8 cellular contexts compared by ENCODE assay signal in the genomic region with DNA sequence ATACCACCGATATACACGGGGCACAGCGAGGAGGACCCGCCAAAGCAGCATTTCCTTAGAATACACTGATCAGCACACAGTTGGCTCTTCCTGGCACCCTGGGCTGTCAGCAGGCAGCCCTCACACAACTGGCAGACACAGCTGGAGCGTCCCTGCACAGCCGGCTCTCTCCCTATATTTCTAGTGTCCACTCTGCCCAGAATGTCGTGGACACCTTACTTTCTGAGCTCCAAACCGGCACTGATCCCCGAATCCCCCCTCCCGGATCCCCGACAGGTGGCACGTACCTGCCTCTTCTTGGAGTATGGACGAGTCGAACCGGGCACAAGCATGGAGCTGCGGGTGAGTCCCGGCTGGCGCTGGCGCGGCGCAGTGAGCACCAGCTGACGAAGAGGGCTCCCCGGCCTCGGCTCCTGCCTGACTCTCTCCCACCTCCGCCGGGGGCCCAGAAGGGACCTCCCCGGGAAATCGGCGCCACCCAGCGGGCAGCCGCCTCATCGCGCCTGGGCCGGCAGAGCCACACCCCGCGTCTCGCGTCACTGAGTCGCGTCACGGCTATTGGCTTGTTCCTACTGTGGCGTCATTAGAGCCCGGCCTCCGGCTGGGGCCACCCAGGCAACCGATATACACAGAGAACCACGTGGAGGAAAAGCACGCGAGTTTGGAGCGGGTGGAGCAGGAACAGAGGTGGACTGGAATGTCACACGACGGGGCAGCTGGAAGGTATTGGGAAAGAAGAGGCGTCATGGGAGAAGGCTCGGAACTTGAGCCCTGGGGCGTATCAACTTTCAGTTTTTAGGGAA. TPM values are rescaled to one million over a fixed set of nuclear protein-coding genes. Genes with fewer than 3 reads are reported as not detected.
DNase-seq lines count a peak whose midpoint lies in the region; ATAC-seq and TF ChIP-seq lines count a peak whose summit lies in the region.

A gene with protein sequence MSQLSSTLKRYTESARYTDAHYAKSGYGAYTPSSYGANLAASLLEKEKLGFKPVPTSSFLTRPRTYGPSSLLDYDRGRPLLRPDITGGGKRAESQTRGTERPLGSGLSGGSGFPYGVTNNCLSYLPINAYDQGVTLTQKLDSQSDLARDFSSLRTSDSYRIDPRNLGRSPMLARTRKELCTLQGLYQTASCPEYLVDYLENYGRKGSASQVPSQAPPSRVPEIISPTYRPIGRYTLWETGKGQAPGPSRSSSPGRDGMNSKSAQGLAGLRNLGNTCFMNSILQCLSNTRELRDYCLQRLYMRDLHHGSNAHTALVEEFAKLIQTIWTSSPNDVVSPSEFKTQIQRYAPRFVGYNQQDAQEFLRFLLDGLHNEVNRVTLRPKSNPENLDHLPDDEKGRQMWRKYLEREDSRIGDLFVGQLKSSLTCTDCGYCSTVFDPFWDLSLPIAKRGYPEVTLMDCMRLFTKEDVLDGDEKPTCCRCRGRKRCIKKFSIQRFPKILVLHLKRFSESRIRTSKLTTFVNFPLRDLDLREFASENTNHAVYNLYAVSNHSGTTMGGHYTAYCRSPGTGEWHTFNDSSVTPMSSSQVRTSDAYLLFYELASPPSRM (minus strand): TSS at position 505 of the 803 bp plus-strand sequence. CDS start 8,210 bp downstream, outside the sequence.

- peak; percentile 92 for ATAC-seq in GM18505 (IDR thresholded peaks at IDR 0.05; ENCODE audit: unreplicated experiment)
- ATAC-seq in HG03025 (IDR thresholded peaks at IDR 0.05; ENCODE audit: low FRiP score, unreplicated experiment) = peak; percentile 96
- peak; percentile 99 for ATAC-seq in aorta (ENCODE audit: low FRiP score)

- no peaks in the 10 kb centered on the region for H3K9me3 ChIP-seq in aorta (ENCODE audit: control insufficient read depth, low read length)

- no peak within 1 kb of the TSS for H3K27ac ChIP-seq in aorta (ENCODE audit: low read depth in 1 of 2, low read length in 2 of 2)

- H3K36me3 ChIP-seq in aorta (ENCODE audit: control insufficient read depth in 1 of 2, insufficient read depth in 2 of 2, low read length in 1 of 2) = no peaks in the 10 kb centered on the region

- TF ChIP-seq POLR2A in GM18505 (IDR thresholded peaks at IDR 0.05; ENCODE audit: borderline replicate concordance, extremely low read depth, insufficient read depth, insufficient read length) = no peak

- no peaks in the 10 kb centered on the region for H3K4me1 ChIP-seq in aorta (ENCODE audit: control insufficient read depth in 1 of 2, insufficient read depth in 2 of 2, low read length in 2 of 2)

- in situ Hi-C loops in astrocyte of the cerebellum (cut with HindIII; ENCODE audit: low sequenced_read_pairs) = no loop called here

- H3K4me3 ChIP-seq in astrocyte of the cerebellum (ENCODE audit: low read depth, low read length) (peak within 1 kb of the TSS; percentile 52), aorta (ENCODE audit: low read length in 2 of 2) (no peak within 1 kb of the TSS)

- WGBS in aorta, 2 donors = 0 to 1% methylated on average over 45 to 54 of the region's 54 CpGs

- TF ChIP-seq CTCF in astrocyte of the cerebellum (IDR thresholded peaks at IDR 0.05; ENCODE audit: low read depth, low read length, missing control alignments) = peak; percentile 84

- peak; percentile 66 for DNase-seq in NCI-H2029 treated with DMSO at 0.1 percent for 48 hours (lab: John Stamatoyannopoulos, UW)
- peak; percentile 95 for DNase-seq in T1000 (lab: John Stamatoyannopoulos, UW)
- peak; percentile 89 for DNase-seq in astrocyte of the cerebellum (ENCODE audit: low read depth)
- peak; percentile 96 for DNase-seq in hepatic stellate cell (ENCODE audit: low spot score)
- peak; percentile 97 for DNase-seq in putamen (ENCODE audit: low spot score)
- DNase-seq in aorta = peak; percentile 97 to 99

- H3K27me3 ChIP-seq in aorta (ENCODE audit: control insufficient read depth in 1 of 2, insufficient read depth in 2 of 2, low read length in 1 of 2) = no peaks in the 10 kb centered on the region

- intact Hi-C loops in aorta (cut with DNase I) = loop anchor here (5.0 to 10.0 kb wide), 2 partner anchors 91 to 93 kb away; no protein-coding TSS in a partner anchor

RNA-seq across cellular contexts. Expression of the gene that starts here (rescaled TPM):
- 1 to 10 TPM; 1.6 to 3.0 TPM for total RNA-seq in aorta
- 1 to 10 TPM in 1 of 2 donors, under 1 TPM in 1; 0.18 to 2.3 TPM for polyA plus RNA-seq in aorta
